ENCODE assay signal across 9 cellular contexts in genomic region chr4:26858947-26859401, GRCh38. TPM values are rescaled to one million over a fixed set of nuclear protein-coding genes. Genes with fewer than 3 reads are reported as not detected.
DNase-seq lines count a peak whose midpoint lies in the region; ATAC-seq and TF ChIP-seq lines count a peak whose summit lies in the region.
"Had no signal": no experiment of that assay in that cellular context is flagged by ENCODE, and none has a peak within 500 bp of the region (broad histone marks: within the 10 kb centered on the region; RNA-seq: fewer than 3 reads in every experiment).

No MANE protein-coding gene starts in this region.

- no peak for TF ChIP-seq CTCF in AG04450 (IDR thresholded peaks at IDR 0.05; ENCODE audit: low read depth, low read length)
- no peak for TF ChIP-seq CTCF in activated CD8-positive, alpha-beta T cell treated with anti-CD3 and anti-CD28 coated beads for 36 hours (IDR thresholded peaks at IDR 0.05)
- no peak for TF ChIP-seq CTCF in liver (IDR thresholded peaks at IDR 0.05; ENCODE audit: low read depth, low read length, missing input control)
- no peak for TF ChIP-seq CTCF in adrenal gland (IDR thresholded peaks at IDR 0.05)

- H3K4me3 ChIP-seq in AG04450 (ENCODE audit: low read depth, low read length), result peak overlapping the region; percentile 85
- H3K4me3 ChIP-seq in liver (ENCODE audit: low read depth in 1 of 3, low read length in 3 of 3), result no peak overlapping the region
- peak overlapping the region in 1 of 4 donors; percentile 94 for H3K4me3 ChIP-seq in adrenal gland

- H3K4me3 Mint-ChIP-seq in activated CD8-positive, alpha-beta T cell treated with anti-CD3 and anti-CD28 coated beads for 36 hours, result peak overlapping the region; percentile 91

- no peak for ATAC-seq in activated CD8-positive, alpha-beta T cell treated with anti-CD3 and anti-CD28 coated beads for 36 hours
- ATAC-seq in GM21381 (IDR thresholded peaks at IDR 0.05; ENCODE audit: unreplicated experiment), result no peak
- no peak for ATAC-seq in left colon

- H3K9me3 ChIP-seq in AG04450 (ENCODE audit: control insufficient read depth, insufficient read depth, low read length) (no peaks in the 10 kb centered on the region; the same call in 1 of the 2 replicates), liver (ENCODE audit: control insufficient read depth in 4 of 4, low read length in 3 of 4) (no peaks in the 10 kb centered on the region), adrenal gland (replicated peaks in 1 of 3) (no peaks in the 10 kb centered on the region)

- intact Hi-C loops in activated CD8-positive, alpha-beta T cell treated with anti-CD3 and anti-CD28 coated beads for 36 hours (cut with micrococcal nuclease), result loop anchor here (2.0 to 10.0 kb wide), 2 partner anchors 26 to 274 kb away; partner anchors contain the start of gene TBC1D19
- intact Hi-C loops in adrenal gland (cut with DNase I) (no loop called here), left colon (cut with DNase I, micrococcal nuclease) (loop anchor here in 1 of 2 donors (5.0 kb wide), 1 partner anchor 143 kb away; no protein-coding TSS in a partner anchor)

- no peaks in the 10 kb centered on the region for H3K9me3 Mint-ChIP-seq in activated CD8-positive, alpha-beta T cell treated with anti-CD3 and anti-CD28 coated beads for 36 hours

- no peaks in the 10 kb centered on the region for H3K27me3 Mint-ChIP-seq in activated CD8-positive, alpha-beta T cell treated with anti-CD3 and anti-CD28 coated beads for 36 hours

- H3K27me3 ChIP-seq in AG04450 (ENCODE audit: control insufficient read depth, insufficient read depth, low read length) (no peaks in the 10 kb centered on the region), liver (ENCODE audit: control insufficient read depth in 4 of 4, insufficient read depth in 4 of 4, low read length in 3 of 4) (no peaks in the 10 kb centered on the region), adrenal gland (no peaks in the 10 kb centered on the region)

- H3K4me1 Mint-ChIP-seq in activated CD8-positive, alpha-beta T cell treated with anti-CD3 and anti-CD28 coated beads for 36 hours (ENCODE audit: low read depth), result peaks cover 38% of the 10 kb centered on the region

- no peak for TF ChIP-seq POLR2A in adrenal gland (IDR thresholded peaks at IDR 0.05)

- no peak for TF ChIP-seq RAD21 in liver (IDR thresholded peaks at IDR 0.05)

- H3K36me3 ChIP-seq in liver (ENCODE audit: control insufficient read depth in 4 of 4, insufficient read depth in 3 of 4, low read depth in 1 of 4, low read length in 3 of 4) (no peaks in the 10 kb centered on the region), adrenal gland (replicated peaks in 1 of 2) (no peaks in the 10 kb centered on the region)

- peak overlapping the region in 1 of 2 donors; percentile 63 for H3K9ac ChIP-seq in liver (ENCODE audit: low read depth in 1 of 2, low read length in 2 of 2)

- H3K4me1 ChIP-seq in liver (ENCODE audit: control insufficient read depth in 4 of 4, insufficient read depth in 4 of 4, low read length in 3 of 4) (peaks cover 5 to 45% (median 29%) of the 10 kb centered on the region in 4 donors), adrenal gland (replicated peaks in 1 of 2) (peaks cover 18 to 40% of the 10 kb centered on the region in 2 donors)

- DNase-seq in AG04450 (ENCODE audit: low read depth, low spot score), result no peak
- DNase-seq in HT-29 (ENCODE audit: low spot score), result peak; percentile 23
- no peak for DNase-seq in activated CD8-positive, alpha-beta T cell treated with anti-CD3 and anti-CD28 coated beads for 36 hours
- DNase-seq in adrenal gland, result no peak
- DNase-seq in AML-193 (lab: John Stamatoyannopoulos, UW), result no peak
- DNase-seq in left colon, result no peak
- DNase-seq: NCI-H2081 treated with DMSO at 0.1 percent for 48 hours had no signal

- CTCF ChIA-PET in AG04450 (lab: Charles Lee), result interaction anchor here (0.6 to 1.6 kb wide), 2 partner anchors 32 to 151 kb away, joined by 3 to 5 read pairs; no protein-coding TSS in a partner anchor
- CTCF ChIA-PET in activated CD8-positive, alpha-beta T cell treated with anti-CD3 and anti-CD28 coated beads for 36 hours (lab: Charles Lee), result interaction anchor here (1.3 to 6.0 kb wide), 3 partner anchors 10 to 151 kb away, joined by 3 to 52 read pairs (median 4); no protein-coding TSS in a partner anchor

- peak overlapping the region; percentile 89 for H3K27ac Mint-ChIP-seq in activated CD8-positive, alpha-beta T cell treated with anti-CD3 and anti-CD28 coated beads for 36 hours

- POLR2A ChIA-PET in AG04450 (lab: Yijun Ruan, JAX), result no interaction called here
- POLR2A ChIA-PET in activated CD8-positive, alpha-beta T cell treated with anti-CD3 and anti-CD28 coated beads for 36 hours (lab: Charles Lee), result interaction anchor here (1.2 to 4.2 kb wide), 4 partner anchors 15 to 149 kb away, joined by 3 to 39 read pairs (median 11); no protein-coding TSS in a partner anchor

- H3K36me3 Mint-ChIP-seq in activated CD8-positive, alpha-beta T cell treated with anti-CD3 and anti-CD28 coated beads for 36 hours (ENCODE audit: low read depth), result peaks cover 4% of the 10 kb centered on the region

- H3K27ac ChIP-seq in AG04450 (ENCODE audit: low read depth, low read length), result no peak overlapping the region
- H3K27ac ChIP-seq in liver (ENCODE audit: low read depth in 1 of 2, low read length in 2 of 2), result peak overlapping the region; percentile 94 to 95
- H3K27ac ChIP-seq in adrenal gland, result no peak overlapping the region

- 64% methylated on average over 3 of the region's 3 CpGs for WGBS in liver
- 56 to 76% (median 73%) methylated on average over 3 of the region's 3 CpGs for WGBS in adrenal gland, 4 donors

TF ChIP-seq in liver, 16 proteins besides CTCF, POLR2A, EP300 and RAD21:
- TF ChIP-seq FOXA1 (IDR thresholded peaks at IDR 0.05) (no peak), MAX (IDR thresholded peaks at IDR 0.05) (no peak), FOXA2 (IDR thresholded peaks at IDR 0.05) (no peak)
TF ChIP-seq in liver: peak in this region for 0.

RNA-seq across cellular contexts. Expression of gene STIM2, which starts 1.7 kb away (rescaled TPM):
- 23.9 and 26.8 TPM in 2 replicates for polyA plus RNA-seq in AG04450 (2011; rRNA removed)
- 29.7 and 32.5 TPM in 2 replicates for polyA minus RNA-seq in AG04450 (2011; rRNA and poly(A)+ RNA removed)
- 24.3 and 27.9 TPM in 2 replicates for total RNA-seq in HT-29 (2014; rRNA removed; shearing (Covaris generic))
- 10 to 100 TPM; 44.4 to 46.6 TPM for total RNA-seq in activated CD8-positive, alpha-beta T cell treated with anti-CD3 and anti-CD28 coated beads for 36 hours
- 10 to 100 TPM in 1 of 2 donors, 1 to 10 TPM in 1; 5.4 to 11.1 TPM for total RNA-seq in liver
- polyA plus RNA-seq in liver, result 1 to 10 TPM; 6.6 to 7.2 TPM
- 10 to 100 TPM in 7 of 8 donors, 1 to 10 TPM in 1; 7.5 to 21.4 (median 17.3) TPM for total RNA-seq in adrenal gland
- 10 to 100 TPM; 11.0 to 12.7 (median 11.7) TPM for polyA plus RNA-seq in adrenal gland
- 10 to 100 TPM; 27.2 to 28.4 TPM for total RNA-seq in left colon

Comparison
In these comparisons a context has a peak if more than half of its experiments do, and no peak if none do; other contexts are left out.
1. H3K27ac ChIP-seq: peak in liver (2 of 2); none in AG04450 (single experiment) and adrenal gland (0 of 5).